Comparison of ENCODE assay signal across 29 cellular contexts in the genomic region with DNA sequence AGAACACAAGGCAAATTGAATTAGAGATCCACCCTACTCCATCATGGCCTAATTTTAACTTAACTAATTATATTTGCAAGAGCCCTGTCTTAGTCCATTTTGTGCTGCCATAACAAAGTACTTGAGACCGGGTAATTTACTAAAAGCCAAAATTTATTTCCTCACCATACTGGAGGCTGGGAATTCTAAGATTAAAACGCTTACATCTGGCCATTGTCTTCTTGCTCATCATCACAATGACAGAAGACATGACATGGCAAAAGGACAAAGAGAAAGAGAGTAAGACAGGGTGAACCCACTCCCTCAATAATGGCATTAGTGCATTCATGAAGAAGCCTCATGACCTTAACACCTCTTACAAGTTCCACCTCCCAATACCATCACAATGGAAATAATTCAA.
"Had no signal": no experiment of that assay in that cellular context is flagged by ENCODE, and none has a peak within 500 bp of the region (broad histone marks: within the 10 kb centered on the region; RNA-seq: fewer than 3 reads in every experiment).

No MANE protein-coding gene starts in this region.

- H3K4me3 ChIP-seq: stomach, suprapubic skin, testis, thoracic aorta, thyroid gland, tibial artery, tibial nerve, transverse colon, upper lobe of left lung, upper lobe of right lung, uterus, vagina had no signal

- H3K36me3 ChIP-seq: stomach, suprapubic skin, thoracic aorta, thyroid gland, tibial artery, tibial nerve, transverse colon, upper lobe of left lung, upper lobe of right lung, uterus, vagina had no signal

- H3K27ac Mint-ChIP-seq: stimulated activated effector memory CD8-positive, alpha-beta T cell treated with anti-CD3 and anti-CD28 coated beads, Interleukin-12 subunit alpha, Interleukin-12 subunit beta, amount 100 ng/mL, for 72 hours; stimulated activated memory B cell treated with anti-CD40 and anti-IgM and Interleukin-4, amounts not matched to agents 10 μg/mL and 1 μg/mL and 100 μg/mL, for 72 hours; stimulated activated naive B cell treated with anti-CD40 and anti-IgM and Interleukin-4, amounts not matched to agents 10 μg/mL and 1 μg/mL and 100 μg/mL, for 72 hours; stimulated activated naive CD8-positive, alpha-beta T cell treated with anti-CD3 and anti-CD28 coated beads, Interleukin-15, amount 100 ng/mL, for 72 hours; stimulated activated naive CD8-positive, alpha-beta T cell treated with anti-CD3 and anti-CD28 coated beads, Interleukin-15, Interleukin-2, amounts not matched to agents 100 ng/mL and 50 ng/mL, for 24 hours had no signal

- H3K4me1 ChIP-seq: stomach, suprapubic skin, testis, tibial artery, tibial nerve, transverse colon, upper lobe of left lung, upper lobe of right lung, uterus, vagina had no signal

- H3K27me3 Mint-ChIP-seq: stimulated activated memory B cell treated with anti-CD40 and anti-IgM and Interleukin-4, amounts not matched to agents 10 μg/mL and 1 μg/mL and 100 μg/mL, for 72 hours; stimulated activated naive B cell treated with anti-CD40 and anti-IgM and Interleukin-4, amounts not matched to agents 10 μg/mL and 1 μg/mL and 100 μg/mL, for 72 hours; stimulated activated naive CD8-positive, alpha-beta T cell treated with anti-CD3 and anti-CD28 coated beads, Interleukin-15, amount 100 ng/mL, for 72 hours; stimulated activated naive CD8-positive, alpha-beta T cell treated with anti-CD3 and anti-CD28 coated beads, Interleukin-15, Interleukin-2, amounts not matched to agents 100 ng/mL and 50 ng/mL, for 24 hours; type B pancreatic cell had no signal

- ATAC-seq: stimulated activated effector memory CD8-positive, alpha-beta T cell treated with anti-CD3 and anti-CD28 coated beads, Interleukin-12 subunit alpha, Interleukin-12 subunit beta, amount 100 ng/mL, for 72 hours; stimulated activated memory B cell treated with anti-CD40 and anti-IgM and Interleukin-4, amounts not matched to agents 10 μg/mL and 1 μg/mL and 100 μg/mL, for 72 hours; stimulated activated naive B cell treated with anti-CD40 and anti-IgM and Interleukin-4, amounts not matched to agents 10 μg/mL and 1 μg/mL and 100 μg/mL, for 72 hours; stimulated activated naive CD8-positive, alpha-beta T cell treated with anti-CD3 and anti-CD28 coated beads, Interleukin-15, amount 100 ng/mL, for 72 hours; stimulated activated naive CD8-positive, alpha-beta T cell treated with anti-CD3 and anti-CD28 coated beads, Interleukin-15, Interleukin-2, amounts not matched to agents 100 U/mL and 50 U/mL, for 24 hours; upper lobe of right lung had no signal

- H3K4me1 Mint-ChIP-seq: stimulated activated effector memory CD8-positive, alpha-beta T cell treated with anti-CD3 and anti-CD28 coated beads, Interleukin-12 subunit alpha, Interleukin-12 subunit beta, amount 100 ng/mL, for 72 hours; stimulated activated memory B cell treated with anti-CD40 and anti-IgM and Interleukin-4, amounts not matched to agents 10 μg/mL and 1 μg/mL and 100 μg/mL, for 72 hours; stimulated activated naive B cell treated with anti-CD40 and anti-IgM and Interleukin-4, amounts not matched to agents 10 μg/mL and 1 μg/mL and 100 μg/mL, for 72 hours; stimulated activated naive CD8-positive, alpha-beta T cell treated with anti-CD3 and anti-CD28 coated beads, Interleukin-15, amount 100 ng/mL, for 72 hours had no signal

- H3K27me3 ChIP-seq: stomach, suprapubic skin, testis, thyroid gland, tibial artery, tibial nerve, transverse colon, upper lobe of left lung, upper lobe of right lung, uterus, vagina had no signal

- H3K27ac ChIP-seq: stomach, suprapubic skin, testis, thoracic aorta, thyroid gland, tibial artery, tibial nerve, transverse colon, upper lobe of left lung, upper lobe of right lung, uterus, vagina had no signal

- H3K9me3 ChIP-seq: suprapubic skin, testis, thoracic aorta, thyroid gland, tibial artery, tibial nerve, upper lobe of left lung, upper lobe of right lung, uterus, vagina had no signal

- H3K9me3 Mint-ChIP-seq: stimulated activated naive CD8-positive, alpha-beta T cell treated with anti-CD3 and anti-CD28 coated beads, Interleukin-15, amount 100 ng/mL, for 72 hours; stimulated activated naive CD8-positive, alpha-beta T cell treated with anti-CD3 and anti-CD28 coated beads, Interleukin-15, Interleukin-2, amounts not matched to agents 100 ng/mL and 50 ng/mL, for 24 hours had no signal

- H3K4me3 Mint-ChIP-seq: stimulated activated effector memory CD8-positive, alpha-beta T cell treated with anti-CD3 and anti-CD28 coated beads, Interleukin-12 subunit alpha, Interleukin-12 subunit beta, amount 100 ng/mL, for 72 hours; stimulated activated memory B cell treated with anti-CD40 and anti-IgM and Interleukin-4, amounts not matched to agents 10 μg/mL and 1 μg/mL and 100 μg/mL, for 72 hours; stimulated activated naive B cell treated with anti-CD40 and anti-IgM and Interleukin-4, amounts not matched to agents 10 μg/mL and 1 μg/mL and 100 μg/mL, for 72 hours; stimulated activated naive CD8-positive, alpha-beta T cell treated with anti-CD3 and anti-CD28 coated beads, Interleukin-15, amount 100 ng/mL, for 72 hours; stimulated activated naive CD8-positive, alpha-beta T cell treated with anti-CD3 and anti-CD28 coated beads, Interleukin-15, Interleukin-2, amounts not matched to agents 100 ng/mL and 50 ng/mL, for 24 hours; type B pancreatic cell had no signal

- FAIRE-seq: urothelium cell line had no signal

- H3K36me3 Mint-ChIP-seq: stimulated activated effector memory CD8-positive, alpha-beta T cell treated with anti-CD3 and anti-CD28 coated beads, Interleukin-12 subunit alpha, Interleukin-12 subunit beta, amount 100 ng/mL, for 72 hours; stimulated activated memory B cell treated with anti-CD40 and anti-IgM and Interleukin-4, amounts not matched to agents 10 μg/mL and 1 μg/mL and 100 μg/mL, for 72 hours; stimulated activated naive B cell treated with anti-CD40 and anti-IgM and Interleukin-4, amounts not matched to agents 10 μg/mL and 1 μg/mL and 100 μg/mL, for 72 hours; type B pancreatic cell had no signal

- DNase-seq: stimulated activated CD4-positive, alpha-beta T cell treated with anti-CD3 and anti-CD28 coated beads, Interleukin-2, amount 100 ng/mL, for 48 hours; stimulated activated CD4-positive, alpha-beta T cell treated with anti-CD3 and anti-CD28 coated beads, Interleukin-4, amount 100 ng/mL, for 1 hour; stimulated activated CD4-positive, alpha-beta T cell treated with anti-CD3 and anti-CD28 coated beads, Interleukin-4, amount 100 ng/mL, for 24 hours; stimulated activated CD4-positive, alpha-beta T cell treated with anti-CD3 and anti-CD28 coated beads, Interleukin-4, amount 100 ng/mL, for 4 hours; stimulated activated CD8-positive, alpha-beta memory T cell treated with anti-CD3 and anti-CD28 coated beads, Interleukin-4, amount 100 ng/mL, for 48 hours; stimulated activated naive B cell treated with anti-CD40 and anti-IgM and Interleukin-4, amounts not matched to agents 10 μg/mL and 1 μg/mL and 100 μg/mL, for 72 hours; stimulated activated naive CD4-positive, alpha-beta T cell; stimulated activated naive CD4-positive, alpha-beta T cell treated with Interleukin-2 at 50 U/mL for 16 hours; stimulated activated naive CD8-positive, alpha-beta T cell treated with anti-CD3 and anti-CD28 coated beads, Interleukin-15, amount 100 ng/mL, for 72 hours; stimulated activated naive CD8-positive, alpha-beta T cell treated with anti-CD3 and anti-CD28 coated beads, Interleukin-15, Interleukin-2, amounts not matched to agents 100 U/mL and 50 U/mL, for 24 hours; stomach; substantia nigra; testis; thyroid gland; tibial artery; transverse colon; trophoblast cell; upper lobe of left lung; upper lobe of right lung; uterus had no signal
